In genomic region chr4:36255575-36255974, GRCh38 we compare ENCODE assay signal across 9 cellular contexts. TPM values are rescaled to one million over a fixed set of nuclear protein-coding genes. Genes with fewer than 3 reads are reported as not detected.
DNase-seq lines count a peak whose midpoint lies in the region; ATAC-seq and TF ChIP-seq lines count a peak whose summit lies in the region.
"Had no signal": no experiment of that assay in that cellular context is flagged by ENCODE, and none has a peak within 500 bp of the region (broad histone marks: within the 10 kb centered on the region; RNA-seq: fewer than 3 reads in every experiment).

No MANE protein-coding gene starts in this region.

- no peak for TF ChIP-seq POLR2A in lower leg skin (IDR thresholded peaks at IDR 0.05)

- no peaks in the 10 kb centered on the region for H3K4me1 ChIP-seq in right cardiac atrium (ENCODE audit: control insufficient read depth, insufficient read depth, low read length)

- H3K27me3 ChIP-seq in right cardiac atrium (ENCODE audit: control insufficient read depth, insufficient read depth), result no peaks in the 10 kb centered on the region

- DNase-seq in activated CD4-positive, CD25-positive, alpha-beta regulatory T cell treated with anti-CD3 and anti-CD28 coated beads, Interleukin-2, amount 50 U/mL, for 16 hours (ENCODE audit: low read depth, low spot score), result peak; percentile 31
- no peak for DNase-seq in activated CD4-positive, CD25-positive, alpha-beta regulatory T cell treated with anti-CD3 and anti-CD28 coated beads, Interleukin-2, amount 50 U/mL, for 72 hours
- DNase-seq in UCSD-AML1 (lab: John Stamatoyannopoulos, UW; ENCODE audit: unreplicated experiment), result peak; percentile 13
- DNase-seq in right cardiac atrium, result no peak
- no peak for DNase-seq in inferior parietal cortex (ENCODE audit: extremely low spot score)
- no peak for DNase-seq in lower leg skin (ENCODE audit: low spot score in 2 of 2)
- no peak for DNase-seq in NCI-H1092 (lab: John Stamatoyannopoulos, UW)

- no peak for TF ChIP-seq CTCF in lower leg skin (IDR thresholded peaks at IDR 0.05)

- 81% methylated on average over 2 of the region's 2 CpGs for WGBS in right cardiac atrium
- 81 to 83% methylated on average over 2 of the region's 2 CpGs for WGBS in lower leg skin, 2 donors

- no peaks in the 10 kb centered on the region for H3K9me3 ChIP-seq in right cardiac atrium (ENCODE audit: control insufficient read depth, low read length)

- intact Hi-C loops in right cardiac atrium (cut with DNase I) (no loop called here), lower leg skin (cut with DNase I; ENCODE audit: low total_unique reads) (no loop called here)

- H3K27ac ChIP-seq in right cardiac atrium (ENCODE audit: low read length), result no peak overlapping the region
- H3K27ac ChIP-seq: SK-N-MC had no signal

- no peak overlapping the region for H3K4me3 ChIP-seq in right cardiac atrium (ENCODE audit: low read length)
- H3K4me3 ChIP-seq in lower leg skin (ENCODE audit: low read depth, poor library complexity, severe bottlenecking), result no peak overlapping the region
- H3K4me3 ChIP-seq: SK-N-MC had no signal

- ATAC-seq in HG03108 (IDR thresholded peaks at IDR 0.05; ENCODE audit: unreplicated experiment) (peak; percentile 78), right cardiac atrium (peak; percentile 43 to 54)

RNA-seq across cellular contexts. Expression of gene ARAP2, which starts 11.3 kb away (rescaled TPM):
- total RNA-seq in right cardiac atrium, result 1 to 10 TPM; 3.1 to 9.4 (median 4.7) TPM
- polyA plus RNA-seq in right cardiac atrium, result 0.72 TPM
- 100 to 1,000 TPM in 3 of 4 donors, 10 to 100 TPM in 1; 82.8 to 136 (median 105) TPM for total RNA-seq in lower leg skin

RNA-seq across cellular contexts. Expression of gene DTHD1, which starts 25.8 kb away (rescaled TPM):
- total RNA-seq in right cardiac atrium (under 1 TPM in 2 of 4 donors, not detected in 2; 0.09 to 0.39 TPM), lower leg skin (under 1 TPM in 1 of 4 donors, not detected in 3; 0.16 TPM)
- 0.02 TPM for polyA plus RNA-seq in right cardiac atrium

Comparison
In these comparisons a context has a peak if more than half of its experiments do, and no peak if none do; other contexts are left out.
1. DNase-seq: peak in activated CD4-positive, CD25-positive, alpha-beta regulatory T cell treated with anti-CD3 and anti-CD28 coated beads, Interleukin-2, amount 50 U/mL, for 16 hours (single experiment) and UCSD-AML1 (single experiment); none in activated CD4-positive, CD25-positive, alpha-beta regulatory T cell treated with anti-CD3 and anti-CD28 coated beads, Interleukin-2, amount 50 U/mL, for 72 hours (single experiment), right cardiac atrium (0 of 3), inferior parietal cortex (single experiment), lower leg skin (0 of 2) and NCI-H1092 (single experiment).
2. RNA of gene ARAP2, which starts 11.3 kb away (total RNA-seq): 82.8 to 136 TPM in lower leg skin; 3.1 to 9.4 TPM in right cardiac atrium; every median in the first group is over 4 times any median in the second.